Comparison of ENCODE assay signal across 8 cellular contexts in the genomic region with DNA sequence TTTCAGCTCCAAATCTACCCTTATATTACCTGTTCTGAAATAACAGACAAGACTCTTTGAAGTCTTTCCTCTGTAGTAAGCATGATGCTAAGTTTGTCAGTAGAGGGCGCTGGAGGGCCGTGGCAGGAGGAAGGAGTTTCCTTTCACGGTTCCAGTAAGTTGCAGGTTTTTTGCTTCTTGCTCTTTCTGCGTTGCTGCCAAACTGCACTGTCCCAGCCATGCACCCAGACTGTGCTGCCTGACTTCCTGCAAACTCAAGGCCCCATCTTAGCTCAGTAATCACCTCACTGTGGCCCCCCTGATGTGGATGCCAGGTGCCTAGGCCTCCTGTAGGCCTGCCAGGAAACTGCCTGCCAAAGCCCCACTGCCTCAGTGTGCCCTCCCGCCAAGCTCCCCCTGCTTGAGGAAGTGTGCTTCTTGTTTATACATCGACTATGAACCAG.
DNase-seq lines count a peak whose midpoint lies in the region; ATAC-seq and TF ChIP-seq lines count a peak whose summit lies in the region.

No MANE protein-coding gene starts in this region.

- no peaks in the 10 kb centered on the region for H3K36me3 ChIP-seq in thoracic aorta

- H3K4me3 ChIP-seq in thoracic aorta = no peak overlapping the region

- no peaks in the 10 kb centered on the region for H3K4me1 Mint-ChIP-seq in T-helper 17 cell

- H3K27me3 Mint-ChIP-seq in T-helper 17 cell = no peaks in the 10 kb centered on the region

- TF ChIP-seq CTCF in thoracic aorta (IDR thresholded peaks at IDR 0.05) = peak; percentile 91

- ATAC-seq in GM18873 (IDR thresholded peaks at IDR 0.05; ENCODE audit: low FRiP score, unreplicated experiment) (peak; percentile 77), HG03045 (IDR thresholded peaks at IDR 0.05; ENCODE audit: unreplicated experiment) (peak; percentile 72), T-helper 17 cell (no peak), thoracic aorta (ENCODE audit: insufficient number of reproducible peaks, low FRiP score, low read depth) (peak; percentile 78)

- no peaks in the 10 kb centered on the region for H3K36me3 Mint-ChIP-seq in T-helper 17 cell (ENCODE audit: low read depth)

- no peaks in the 10 kb centered on the region for H3K9me3 ChIP-seq in T-helper 17 cell (ENCODE audit: control insufficient read depth, low read length, poor library complexity, severe bottlenecking)
- no peaks in the 10 kb centered on the region for H3K9me3 ChIP-seq in thoracic aorta

- H3K4me1 ChIP-seq in thoracic aorta (ENCODE audit: control insufficient read depth in 1 of 2, low read depth in 2 of 2) = peaks cover 0 to 6% of the 10 kb centered on the region in 2 donors

- no peak overlapping the region for H3K27ac Mint-ChIP-seq in T-helper 17 cell

- H3K27ac ChIP-seq in thoracic aorta = no peak overlapping the region

- DNase-seq in C1 segment of cervical spinal cord (lab: John Stamatoyannopoulos, UW) (peak in 13 of 14 donors; percentile 1 to 66 (median 38)), NCI-H1694 treated with DMSO at 0.1 percent for 48 hours (lab: John Stamatoyannopoulos, UW) (peak; percentile 61), T-helper 17 cell (peak in 2 of 3 donors; percentile 6 to 12), epidermal melanocyte (ENCODE audit: insufficient read length, low spot score) (peak; percentile 37), middle frontal gyrus (ENCODE audit: extremely low spot score, low spot score) (peak; percentile 68), thoracic aorta (ENCODE audit: low spot score) (peak; percentile 40)

- no peak overlapping the region for H3K4me3 Mint-ChIP-seq in T-helper 17 cell

- no peaks in the 10 kb centered on the region for H3K27me3 ChIP-seq in thoracic aorta (replicated peaks; ENCODE audit: insufficient read depth)

Comparison
In these comparisons a context has a peak if more than half of its experiments do, and no peak if none do; other contexts are left out.
1. DNase-seq: peak in every context shown above with its lines; median percentile 68 in middle frontal gyrus; 61 in NCI-H1694 treated with DMSO at 0.1 percent for 48 hours; 40 in thoracic aorta; 38 in C1 segment of cervical spinal cord; 37 in epidermal melanocyte; 9 in T-helper 17 cell.